Comparison of ENCODE assay signal across 19 cellular contexts in genomic region chr3:31941230-31941632, GRCh38. TPM values are rescaled to one million over a fixed set of nuclear protein-coding genes. Genes with fewer than 3 reads are reported as not detected.
A peak's percentile ranks its signal among the peaks of the same experiment; 100 is the strongest.
DNase-seq lines count a peak whose midpoint lies in the region; ATAC-seq, FAIRE-seq and TF ChIP-seq lines count a peak whose summit lies in the region.
"Had no signal": no experiment of that assay in that cellular context is flagged by ENCODE, and none has a peak within 500 bp of the region (broad histone marks: within the 10 kb centered on the region; RNA-seq: fewer than 3 reads in every experiment).

No MANE protein-coding gene starts in this region.

- no peak overlapping the region for H2BK15ac ChIP-seq in H1 (ENCODE audit: low read length)

- CTCF ChIA-PET in H1 (lab: Charles Lee; ENCODE audit: partially characterized antibody): interaction anchor here (1.4 kb wide), 1 partner anchor 19 kb away, joined by 4 read pairs; no protein-coding TSS in a partner anchor

- no peaks in the 10 kb centered on the region for H3K27me3 ChIP-seq in OCI-LY1 (ENCODE audit: insufficient read depth, low read length)
- H3K27me3 ChIP-seq in H1 (replicated peaks in 1 of 4; ENCODE audit: control insufficient read depth in 3 of 4, extremely low read depth in 1 of 4, insufficient read depth in 3 of 4, low read length in 3 of 4): no peaks in the 10 kb centered on the region
- H3K27me3 ChIP-seq: ascending aorta; BLaER1 treated with 17β-estradiol and CSF1 and Interleukin-3, amounts not matched to agents 10 nM and 100 nM; dorsolateral prefrontal cortex; esophagus squamous epithelium; hepatocyte; upper lobe of right lung had no signal

- ATAC-seq in HG03469 (IDR thresholded peaks at IDR 0.05; ENCODE audit: unreplicated experiment): no peak
- no peak for ATAC-seq in GM18867 (IDR thresholded peaks at IDR 0.05; ENCODE audit: unreplicated experiment)
- ATAC-seq: activated CD4-positive, CD25-positive, alpha-beta regulatory T cell treated with anti-CD3 and anti-CD28 coated beads, Interleukin-2, amount 50 U/mL, for 24 hours; upper lobe of right lung had no signal

- no peak overlapping the region for H2BK12ac ChIP-seq in H1 (ENCODE audit: low read depth, low read length)

- H3K4me1 ChIP-seq in OCI-LY1 (ENCODE audit: insufficient read depth, low read length, severe bottlenecking): peaks cover 93% of the 10 kb centered on the region
- H3K4me1 ChIP-seq in H1 (replicated peaks in 1 of 4; ENCODE audit: control insufficient read depth in 3 of 4, insufficient read depth in 4 of 4, low read length in 3 of 4): peaks cover 2 to 15% (median 5%) of the 10 kb centered on the region in 4 experiments; a peak in 4 of 7 replicates

- H3K4me2 ChIP-seq in OCI-LY1 (ENCODE audit: low read length): peak overlapping the region; percentile 50
- no peak overlapping the region for H3K4me2 ChIP-seq in H1 (ENCODE audit: insufficient read depth in 1 of 2, low read depth in 2 of 2, low read length in 2 of 2)
- H3K4me2 ChIP-seq: BLaER1 treated with 17β-estradiol and CSF1 and Interleukin-3, amounts not matched to agents 10 nM and 100 nM; hepatocyte had no signal

- peak overlapping the region; percentile 13; the same call in 1 of the 2 replicates for H3K18ac ChIP-seq in H1 (ENCODE audit: extremely low read depth, low read length)

- TF ChIP-seq RAD21 in Ishikawa (IDR thresholded peaks at IDR 0.05; ENCODE audit: low read depth): peak; percentile 10; the same call in 1 of the 2 replicates
- TF ChIP-seq RAD21 in H1 (IDR thresholded peaks at IDR 0.05 in 1 of 2, conservative IDR thresholded peaks at IDR 0.05 in 1 of 2; ENCODE audit: low read depth in 2 of 2, low read length in 2 of 2): no peak

- no peaks in the 10 kb centered on the region for H3K9me2 ChIP-seq in OCI-LY1 (ENCODE audit: low read depth, low read length)

- POLR2A ChIA-PET in H1 (lab: Charles Lee; ENCODE audit: partially characterized antibody): no interaction called here

- FAIRE-seq in H1 (lab: Jason Lieb, UNC) (no peak), frontal cortex (lab: Jason Lieb, UNC) (no peak)

- H2AFZ ChIP-seq in OCI-LY1 (ENCODE audit: low read length) (no peak overlapping the region), H1 (ENCODE audit: low read length) (no peak overlapping the region)
- H2AFZ ChIP-seq: hepatocyte had no signal

- H3K23me2 ChIP-seq in H1 (ENCODE audit: low read depth, low read length): peaks cover 3% of the 10 kb centered on the region; the same call in 1 of the 2 replicates

- no peak for TF ChIP-seq POLR2A in H1 (IDR thresholded peaks at IDR 0.05; ENCODE audit: control extremely low read depth in 1 of 2, low read depth in 2 of 2, low read length in 2 of 2)

- DNase-seq in H1 (ENCODE audit: low read depth in 1 of 2, low spot score in 2 of 2): no peak
- DNase-seq in pulmonary artery endothelial cell (ENCODE audit: low read depth, low spot score): peak; percentile 22
- no peak for DNase-seq in frontal cortex (ENCODE audit: low spot score in 2 of 2)
- no peak for DNase-seq in coronary artery (ENCODE audit: low spot score)
- DNase-seq: activated gamma-delta T cell, DMS53, dorsolateral prefrontal cortex, esophagus squamous epithelium, kidney glomerular epithelial cell, SHP77, upper lobe of right lung had no signal

- no peak overlapping the region for H3K23ac ChIP-seq in H1 (ENCODE audit: insufficient read length)

- 84% methylated on average over 3 of the region's 3 CpGs; no CpG with 5 or more reads in 1 of the 2 experiments for WGBS in H1 (ENCODE audit: extremely low coverage in 1 of 2, insufficient coverage in 1 of 2, insufficient read length in 1 of 2, insufficient replicate concordance in 2 of 2, low coverage in 1 of 2, low lambda C conversion rate in 2 of 2, missing lambda C conversion rate in 1 of 2), 2 experiments

- H2BK5ac ChIP-seq in H1 (ENCODE audit: low read depth, low read length): no peak overlapping the region

- peaks cover 14% of the 10 kb centered on the region for H3K79me1 ChIP-seq in H1 (ENCODE audit: low read depth, low read length)

- peak overlapping the region; percentile 40 for H3K4me3 ChIP-seq in OCI-LY1 (ENCODE audit: low read depth, low read length, poor library complexity, severe bottlenecking)
- no peak overlapping the region for H3K4me3 ChIP-seq in H1 (ENCODE audit: extremely low read depth in 1 of 4, insufficient read depth in 2 of 4, low read depth in 3 of 4, low read length in 4 of 4)
- H3K4me3 ChIP-seq in coronary artery: no peak overlapping the region
- H3K4me3 ChIP-seq: ascending aorta; BLaER1 treated with 17β-estradiol and CSF1 and Interleukin-3, amounts not matched to agents 10 nM and 100 nM; dorsolateral prefrontal cortex; hepatocyte; upper lobe of right lung had no signal

- no peak overlapping the region for H2AK5ac ChIP-seq in H1 (ENCODE audit: low read depth, low read length)

- H3F3A ChIP-seq in OCI-LY1 (ENCODE audit: insufficient read depth, low read length): no peaks in the 10 kb centered on the region

- H4K5ac ChIP-seq in H1 (ENCODE audit: insufficient read length, low read depth, low read length): no peak overlapping the region

- H3K27ac ChIP-seq in OCI-LY1 (ENCODE audit: low read depth, low read length, poor library complexity, severe bottlenecking): peak overlapping the region; percentile 98
- no peak overlapping the region for H3K27ac ChIP-seq in H1 (ENCODE audit: low read depth, low read length)
- no peak overlapping the region for H3K27ac ChIP-seq in coronary artery
- H3K27ac ChIP-seq: ascending aorta; BLaER1 treated with 17β-estradiol and CSF1 and Interleukin-3, amounts not matched to agents 10 nM and 100 nM; dorsolateral prefrontal cortex; esophagus squamous epithelium; hepatocyte; upper lobe of right lung had no signal

- TF ChIP-seq EP300 in Ishikawa (IDR thresholded peaks at IDR 0.05; ENCODE audit: borderline replicate concordance) (peak; percentile 78; the same call in 1 of the 2 replicates), H1 (IDR thresholded peaks at IDR 0.05; ENCODE audit: borderline replicate concordance in 1 of 2, low read depth in 2 of 2, low read length in 2 of 2) (no peak)

- H3K79me2 ChIP-seq in OCI-LY1 (ENCODE audit: insufficient read depth, low read length) (peaks cover 49% of the 10 kb centered on the region), H1 (ENCODE audit: control insufficient read depth in 1 of 2, insufficient read depth in 2 of 2, low read length in 2 of 2) (peaks cover 25 to 87% of the 10 kb centered on the region in 2 experiments)

- H3K14ac ChIP-seq in H1 (ENCODE audit: insufficient read length): no peak overlapping the region

- no peak overlapping the region for H3K56ac ChIP-seq in H1 (replicated peaks; ENCODE audit: insufficient read length, low read depth, low read length)

- H2BK120ac ChIP-seq in H1 (replicated peaks; ENCODE audit: low read depth, low read length): no peak overlapping the region

- no peaks in the 10 kb centered on the region for H4K20me1 ChIP-seq in OCI-LY1 (ENCODE audit: insufficient read depth, low read length)
- no peaks in the 10 kb centered on the region for H4K20me1 ChIP-seq in H1 (replicated peaks in 1 of 2; ENCODE audit: control insufficient read depth in 1 of 2, insufficient read depth in 2 of 2, low read length in 2 of 2)
- H4K20me1 ChIP-seq: BLaER1 treated with 17β-estradiol and CSF1 and Interleukin-3, amounts not matched to agents 10 nM and 100 nM had no signal

- TF ChIP-seq CTCF in OCI-LY1 (IDR thresholded peaks at IDR 0.05; ENCODE audit: low read length) (no peak), H1 (IDR thresholded peaks at IDR 0.05; ENCODE audit: control extremely low read depth in 1 of 3, insufficient read depth in 1 of 3, low read depth in 1 of 3, low read length in 3 of 3) (no peak), coronary artery (IDR thresholded peaks at IDR 0.05) (no peak)

- H4K8ac ChIP-seq in H1 (ENCODE audit: extremely low read depth, insufficient read depth, low read length): no peak overlapping the region

- H3K36me3 ChIP-seq in OCI-LY1 (ENCODE audit: insufficient read depth, low read length): peaks cover 14% of the 10 kb centered on the region
- no peaks in the 10 kb centered on the region for H3K36me3 ChIP-seq in H1 (ENCODE audit: control insufficient read depth in 2 of 4, insufficient read depth in 4 of 4, low read length in 3 of 4)
- H3K36me3 ChIP-seq: ascending aorta; BLaER1 treated with 17β-estradiol and CSF1 and Interleukin-3, amounts not matched to agents 10 nM and 100 nM; esophagus squamous epithelium; upper lobe of right lung had no signal

- no peak overlapping the region for H3K4ac ChIP-seq in H1 (replicated peaks; ENCODE audit: insufficient read length, low read depth, low read length)

- no peaks in the 10 kb centered on the region for H3K9me3 ChIP-seq in OCI-LY1 (ENCODE audit: low read length)
- no peaks in the 10 kb centered on the region for H3K9me3 ChIP-seq in H1 (ENCODE audit: insufficient read depth in 2 of 2, low read depth in 1 of 2, low read length in 1 of 2)
- H3K9me3 ChIP-seq: esophagus squamous epithelium, upper lobe of right lung had no signal

- H2BK20ac ChIP-seq in H1 (ENCODE audit: low read length): no peak overlapping the region

- H3K9ac ChIP-seq in OCI-LY1 (ENCODE audit: low read length) (peak overlapping the region; percentile 62), H1 (replicated peaks in 1 of 4; ENCODE audit: extremely low read depth in 1 of 4, low read depth in 3 of 4, low read length in 3 of 4) (no peak overlapping the region)
- H3K9ac ChIP-seq: BLaER1 treated with 17β-estradiol and CSF1 and Interleukin-3, amounts not matched to agents 10 nM and 100 nM had no signal

- no peak overlapping the region for H4K91ac ChIP-seq in H1 (replicated peaks; ENCODE audit: insufficient read length, low read length)

RNA-seq across cellular contexts. Expression of gene OSBPL10, which starts 39.8 kb away (rescaled TPM):
- 86.7 and 88.8 TPM in 2 replicates for total RNA-seq in H1 (2021; fragmentation: NEBNext Ultra II Directional; extraction: Animal tissue kit (Norgen Biotek cat#: 25700))
- 26.2 and 36.7 TPM in 2 replicates for polyA plus RNA-seq in H1 (2011; rRNA removed)
- polyA plus RNA-seq in H1 (2011; cell fraction: cytosol; rRNA removed): 37.2 TPM
- 64.0 TPM for polyA plus RNA-seq in H1 (2011; cell fraction: nucleus; rRNA removed)
- 42.5 to 54.1 TPM (median 48.7 TPM) in 4 replicates for polyA plus RNA-seq in H1 (2012, experiment 1 of 2)
- polyA plus RNA-seq in H1 (2012, experiment 2 of 2): 8.4 TPM
- 21.4 TPM for polyA plus RNA-seq in H1 (2013, experiment 1 of 2)
- 20.6 TPM for polyA plus RNA-seq in H1 (2013, experiment 2 of 2)
- polyA minus RNA-seq in H1 (2011; rRNA and poly(A)+ RNA removed): 96.3 and 100 TPM in 2 replicates
- polyA minus RNA-seq in H1 (2011; cell fraction: cytosol; rRNA and poly(A)+ RNA removed): 60.3 TPM
- 113 TPM for polyA minus RNA-seq in H1 (2011; cell fraction: nucleus; rRNA and poly(A)+ RNA removed)
- total RNA-seq in pulmonary artery endothelial cell: 17.3 and 20.2 TPM in 2 replicates
- total RNA-seq in frontal cortex: 9.0 TPM

RNA-seq across cellular contexts. Expression of gene ZNF860, which starts 40.3 kb away (rescaled TPM):
- 8.6 and 9.8 TPM in 2 replicates for total RNA-seq in H1 (2021; fragmentation: NEBNext Ultra II Directional; extraction: Animal tissue kit (Norgen Biotek cat#: 25700))
- 1.9 and 3.2 TPM in 2 replicates for polyA plus RNA-seq in H1 (2011; rRNA removed)
- 3.3 TPM for polyA plus RNA-seq in H1 (2011; cell fraction: cytosol; rRNA removed)
- polyA plus RNA-seq in H1 (2011; cell fraction: nucleus; rRNA removed): 4.8 TPM
- polyA plus RNA-seq in H1 (2012, experiment 1 of 2): 2.9 to 4.5 TPM (median 3.8 TPM) in 4 replicates
- 0.28 TPM for polyA plus RNA-seq in H1 (2012, experiment 2 of 2)
- polyA plus RNA-seq in H1 (2013, experiment 1 of 2): 5.4 TPM
- polyA plus RNA-seq in H1 (2013, experiment 2 of 2): 5.2 TPM
- 12.2 and 15.0 TPM in 2 replicates for polyA minus RNA-seq in H1 (2011; rRNA and poly(A)+ RNA removed)
- 6.0 TPM for polyA minus RNA-seq in H1 (2011; cell fraction: cytosol; rRNA and poly(A)+ RNA removed)
- 17.2 TPM for polyA minus RNA-seq in H1 (2011; cell fraction: nucleus; rRNA and poly(A)+ RNA removed)
- total RNA-seq in pulmonary artery endothelial cell (1.6 and 3.2 TPM in 2 replicates), frontal cortex (2.0 TPM)
